In genomic region chr2:187552959-187553681, GRCh38 we compare ENCODE assay signal across 1 cellular context.
TF ChIP-seq lines count a peak whose summit lies in the region.

No MANE protein-coding gene starts in this region.

TF ChIP-seq in WTC11, 78 proteins besides CTCF, POLR2A, EP300 and RAD21 (continued from another document):
- TF ChIP-seq IRF1 (CRISPR knock-in tag; IDR thresholded peaks at IDR 0.05) (no peak), PRRX2 (CRISPR knock-in tag; IDR thresholded peaks at IDR 0.05) (no peak), ESRRA (CRISPR knock-in tag; IDR thresholded peaks at IDR 0.05; ENCODE audit: borderline replicate concordance) (no peak), ZNF396 (CRISPR knock-in tag; IDR thresholded peaks at IDR 0.05; ENCODE audit: borderline replicate concordance) (no peak), TCF7 (CRISPR knock-in tag; IDR thresholded peaks at IDR 0.05; ENCODE audit: low read depth) (no peak), ZNF138 (CRISPR knock-in tag; conservative IDR thresholded peaks at IDR 0.05) (no peak)
